18 cellular contexts compared by ENCODE assay signal in the genomic region with DNA sequence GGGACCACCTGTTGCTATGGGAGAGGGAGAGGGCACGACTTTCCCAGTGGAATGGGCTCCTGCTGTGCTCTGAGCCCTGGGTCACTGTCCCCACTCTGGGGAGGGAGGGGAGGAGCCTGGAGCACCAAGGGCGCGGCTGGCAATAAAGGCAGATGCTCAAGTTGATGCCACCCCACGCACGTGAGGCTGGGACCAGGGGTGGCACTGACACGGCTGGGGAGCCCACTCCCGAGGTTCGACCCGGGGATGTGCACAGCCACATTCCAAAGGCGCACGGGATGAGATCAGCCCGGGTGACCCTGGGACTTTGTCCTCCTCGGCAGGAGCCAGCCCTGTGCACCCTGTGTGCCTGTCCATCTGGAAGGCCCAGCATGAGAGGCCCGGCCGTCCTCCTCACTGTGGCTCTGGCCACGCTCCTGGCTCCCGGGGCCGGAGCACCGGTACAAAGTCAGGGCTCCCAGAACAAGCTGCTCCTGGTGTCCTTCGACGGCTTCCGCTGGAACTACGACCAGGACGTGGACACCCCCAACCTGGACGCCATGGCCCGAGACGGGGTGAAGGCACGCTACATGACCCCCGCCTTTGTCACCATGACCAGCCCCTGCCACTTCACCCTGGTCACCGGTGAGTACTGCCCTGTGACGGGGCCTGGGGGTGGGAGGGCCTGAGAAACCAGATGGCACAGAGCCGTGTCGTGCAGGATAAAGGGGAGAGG. TPM values are rescaled to one million over a fixed set of nuclear protein-coding genes. Genes with fewer than 3 reads are reported as not detected.
DNase-seq lines count a peak whose midpoint lies in the region; ATAC-seq, FAIRE-seq and TF ChIP-seq lines count a peak whose summit lies in the region.
"Had no signal": no experiment of that assay in that cellular context is flagged by ENCODE, and none has a peak within 500 bp of the region (broad histone marks: within the 10 kb centered on the region; RNA-seq: fewer than 3 reads in every experiment).

A gene with protein sequence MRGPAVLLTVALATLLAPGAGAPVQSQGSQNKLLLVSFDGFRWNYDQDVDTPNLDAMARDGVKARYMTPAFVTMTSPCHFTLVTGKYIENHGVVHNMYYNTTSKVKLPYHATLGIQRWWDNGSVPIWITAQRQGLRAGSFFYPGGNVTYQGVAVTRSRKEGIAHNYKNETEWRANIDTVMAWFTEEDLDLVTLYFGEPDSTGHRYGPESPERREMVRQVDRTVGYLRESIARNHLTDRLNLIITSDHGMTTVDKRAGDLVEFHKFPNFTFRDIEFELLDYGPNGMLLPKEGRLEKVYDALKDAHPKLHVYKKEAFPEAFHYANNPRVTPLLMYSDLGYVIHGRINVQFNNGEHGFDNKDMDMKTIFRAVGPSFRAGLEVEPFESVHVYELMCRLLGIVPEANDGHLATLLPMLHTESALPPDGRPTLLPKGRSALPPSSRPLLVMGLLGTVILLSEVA (plus strand): TSS at position 175 of the 715 bp plus-strand sequence. CDS start 197 bp downstream, at position 372.

- H3K9ac ChIP-seq in BLaER1 treated with 17β-estradiol and CSF1 and Interleukin-3, amounts not matched to agents 10 nM and 100 nM = peak within 1 kb of the TSS in 4 of 11 experiments; percentile 26 to 44 (median 36); a peak in 3 of 22 replicates
- H3K9ac ChIP-seq in OCI-LY3 (ENCODE audit: low read length) = no peak within 1 kb of the TSS
- no peak within 1 kb of the TSS for H3K9ac ChIP-seq in kidney (ENCODE audit: low read length in 2 of 2)

- no peaks in the 10 kb centered on the region for H3K27me3 ChIP-seq in BLaER1 treated with 17β-estradiol and CSF1 and Interleukin-3, amounts not matched to agents 10 nM and 100 nM
- H3K27me3 ChIP-seq in OCI-LY3 (ENCODE audit: low read depth, low read length) = no peaks in the 10 kb centered on the region
- peaks cover 0 to 2% of the 10 kb centered on the region in 2 donors for H3K27me3 ChIP-seq in small intestine (ENCODE audit: control insufficient read depth in 2 of 2, insufficient read depth in 2 of 2, low read length in 2 of 2)

- TF ChIP-seq CTCF in OCI-LY3 (IDR thresholded peaks at IDR 0.05; ENCODE audit: low read depth, low read length) (no peak), kidney (IDR thresholded peaks at IDR 0.05; ENCODE audit: borderline replicate concordance, extremely low read depth, insufficient read depth) (no peak)

- intact Hi-C loops in left cardiac atrium (cut with DNase I) (no loop called here), kidney (cut with DNase I) (no loop called here)

- ATAC-seq in left lobe of liver = peak; percentile 73
- ATAC-seq in HG03442 (IDR thresholded peaks at IDR 0.05; ENCODE audit: unreplicated experiment) = no peak
- no peak for ATAC-seq in left cardiac atrium
- ATAC-seq: GM23338 had no signal

- FAIRE-seq in small intestine (lab: Jason Lieb, UNC) (no peak), kidney (lab: Jason Lieb, UNC) (no peak)
- FAIRE-seq: G401.6 had no signal

- H3K36me3 ChIP-seq in BLaER1 treated with 17β-estradiol and CSF1 and Interleukin-3, amounts not matched to agents 10 nM and 100 nM = no peaks in the 10 kb centered on the region
- no peaks in the 10 kb centered on the region for H3K36me3 ChIP-seq in OCI-LY3 (replicated peaks; ENCODE audit: low read depth, low read length)
- peaks cover 0 to 5% of the 10 kb centered on the region in 2 donors for H3K36me3 ChIP-seq in small intestine (ENCODE audit: control insufficient read depth in 2 of 2, insufficient read depth in 2 of 2, low read length in 2 of 2)
- no peaks in the 10 kb centered on the region for H3K36me3 ChIP-seq in kidney (ENCODE audit: control insufficient read depth in 1 of 2, insufficient read depth in 2 of 2, low read length in 2 of 2)

- peak within 1 kb of the TSS in 3 of 11 experiments; percentile 28 to 45 (median 40); a peak in 5 of 22 replicates for H3K27ac ChIP-seq in BLaER1 treated with 17β-estradiol and CSF1 and Interleukin-3, amounts not matched to agents 10 nM and 100 nM
- H3K27ac ChIP-seq in OCI-LY3 (ENCODE audit: low read length) (no peak within 1 kb of the TSS), small intestine (ENCODE audit: low read depth in 1 of 2, low read length in 1 of 2) (peak within 1 kb of the TSS in 1 of 2 donors; percentile 97), kidney (ENCODE audit: low read depth in 2 of 2, low read length in 2 of 2) (no peak within 1 kb of the TSS)
- H3K27ac ChIP-seq: RWPE1 had no signal

- peaks cover 24 to 62% (median 57%) of the 10 kb centered on the region in 10 experiments for H3K4me1 ChIP-seq in BLaER1 treated with 17β-estradiol and CSF1 and Interleukin-3, amounts not matched to agents 10 nM and 100 nM
- H3K4me1 ChIP-seq in OCI-LY3 (ENCODE audit: low read length) (peaks cover 18% of the 10 kb centered on the region), small intestine (ENCODE audit: control insufficient read depth in 2 of 2, insufficient read depth in 1 of 2, low read depth in 1 of 2, low read length in 1 of 2) (peaks cover 0 to 2% of the 10 kb centered on the region in 2 donors), kidney (ENCODE audit: control insufficient read depth in 1 of 2, insufficient read depth in 1 of 2, low read depth in 1 of 2, low read length in 2 of 2) (peaks cover 0 to 3% of the 10 kb centered on the region in 2 donors)

- H3K4me2 ChIP-seq in BLaER1 treated with 17β-estradiol and CSF1 and Interleukin-3, amounts not matched to agents 10 nM and 100 nM = peak within 1 kb of the TSS in 9 of 11 experiments; percentile 26 to 96 (median 90); a peak in 18 of 22 replicates
- 0 out of 2 replicates have a peak within 1 kb of the TSS, but pooled peaks have one; percentile 14 for H3K4me2 ChIP-seq in OCI-LY3 (ENCODE audit: low read length)
- H3K4me2 ChIP-seq: GM23338 had no signal

- WGBS in small intestine, 3 donors = 40 to 72% (median 70%) methylated on average over 23 to 33 of the region's 33 CpGs

- peak; percentile 87 for DNase-seq in left lobe of liver (ENCODE audit: low spot score)
- peak; percentile 86 for DNase-seq in small intestine
- DNase-seq in left cardiac atrium = no peak
- DNase-seq in kidney = no peak
- DNase-seq: CD4-positive, CD25-positive, alpha-beta regulatory T cell; DMS79 treated with DMSO at 0.1 percent for 48 hours; NCI-H1105 treated with DMSO at 0.1 percent for 48 hours; NCI-H187; NCI-H345; NCI-H526; NK-92 treated with Interleukin-12 subunit alpha and Interleukin-12 subunit beta, amount 100 ng/mL, for 24 hours had no signal

- no peaks in the 10 kb centered on the region for H4K20me1 ChIP-seq in BLaER1 treated with 17β-estradiol and CSF1 and Interleukin-3, amounts not matched to agents 10 nM and 100 nM
- H4K20me1 ChIP-seq in OCI-LY3 (ENCODE audit: insufficient read depth, low read length) = no peaks in the 10 kb centered on the region

- H3K9me3 ChIP-seq in BLaER1 treated with 17β-estradiol and CSF1 and Interleukin-3, amounts not matched to agents 10 nM and 100 nM (replicated peaks in 1 of 11) = no peaks in the 10 kb centered on the region
- no peaks in the 10 kb centered on the region for H3K9me3 ChIP-seq in OCI-LY3 (ENCODE audit: insufficient read depth, low read length)
- no peaks in the 10 kb centered on the region for H3K9me3 ChIP-seq in small intestine (ENCODE audit: control insufficient read depth, low read depth)
- H3K9me3 ChIP-seq in kidney (ENCODE audit: control insufficient read depth in 1 of 2, low read length in 2 of 2) = no peaks in the 10 kb centered on the region

- H2AFZ ChIP-seq in OCI-LY3 (ENCODE audit: low read depth, low read length) = no peak within 1 kb of the TSS
- H2AFZ ChIP-seq: GM23338 had no signal

- peaks cover 5% of the 10 kb centered on the region; the same call in 1 of the 2 replicates for H3K79me2 ChIP-seq in OCI-LY3 (ENCODE audit: low read length)

- H3K4me3 ChIP-seq in BLaER1 treated with 17β-estradiol and CSF1 and Interleukin-3, amounts not matched to agents 10 nM and 100 nM = peak within 1 kb of the TSS in 2 of 10 experiments; percentile 19 to 58; a peak in 2 of 20 replicates
- no peak within 1 kb of the TSS for H3K4me3 ChIP-seq in OCI-LY3 (ENCODE audit: low read length)
- peak within 1 kb of the TSS in 1 of 2 donors; percentile 64 for H3K4me3 ChIP-seq in small intestine (ENCODE audit: low read depth in 1 of 2, low read length in 2 of 2)
- H3K4me3 ChIP-seq in kidney (ENCODE audit: low read length in 2 of 2) = no peak within 1 kb of the TSS
- H3K4me3 ChIP-seq: GM23338 had no signal

RNA-seq across cellular contexts. Expression of the gene that starts here (rescaled TPM):
- total RNA-seq in left lobe of liver (2.9 TPM), left cardiac atrium (not detected), kidney (0.94 TPM)
- polyA plus RNA-seq in small intestine (100 to 1,000 TPM in 2 of 3 donors, 10 to 100 TPM in 1; 15.3 to 197 (median 114) TPM), kidney (ENCODE audit: insufficient read depth, low read depth, low replicate concordance) (3.7 TPM)
- total RNA-seq: A673; CD4-positive, CD25-positive, alpha-beta regulatory T cell; GM23338 had no signal
- polyA plus RNA-seq: GM23338 had no signal

Comparison
In these comparisons a context has a peak if more than half of its experiments do, and no peak if none do; other contexts are left out.
1. DNase-seq: peak in left lobe of liver (single experiment) and small intestine (single experiment); none in left cardiac atrium (single experiment) and kidney (single experiment).